9 cellular contexts compared by ENCODE assay signal in the genomic region with DNA sequence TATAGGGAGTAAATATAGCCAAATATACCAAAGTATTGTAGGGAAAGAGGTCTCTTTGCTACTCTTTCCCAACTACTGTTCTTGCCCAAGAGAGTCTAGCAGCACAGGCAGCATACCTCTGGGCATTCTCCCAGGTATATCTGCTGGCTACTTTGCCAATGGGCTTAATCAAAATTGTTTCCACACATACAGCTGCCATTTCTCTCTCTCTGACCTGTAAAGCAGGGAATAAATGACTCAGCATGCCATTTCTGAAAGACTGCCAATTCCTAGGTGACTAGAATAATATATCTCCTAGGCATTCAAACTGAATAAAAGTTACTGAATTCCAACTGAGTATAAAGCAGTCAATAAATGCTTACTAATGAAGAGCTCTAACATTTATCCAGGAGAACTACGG. TPM values are rescaled to one million over a fixed set of nuclear protein-coding genes. Genes with fewer than 3 reads are reported as not detected.
A peak's percentile ranks its signal among the peaks of the same experiment; 100 is the strongest.
DNase-seq lines count a peak whose midpoint lies in the region; ATAC-seq, FAIRE-seq and TF ChIP-seq lines count a peak whose summit lies in the region.
"Had no signal": no experiment of that assay in that cellular context is flagged by ENCODE, and none has a peak within 500 bp of the region (broad histone marks: within the 10 kb centered on the region; RNA-seq: fewer than 3 reads in every experiment).

No MANE protein-coding gene starts in this region.

- no peaks in the 10 kb centered on the region for H3K27me3 Mint-ChIP-seq in activated T-cell treated with anti-CD3 and anti-CD28 coated beads, Interleukin-2, amount 50 U/mL, for 4 hours (ENCODE audit: low read depth)
- H3K27me3 Mint-ChIP-seq in Caco-2 (ENCODE audit: insufficient read depth, unreplicated experiment) = no peaks in the 10 kb centered on the region

- H3K27me3 ChIP-seq in bronchial epithelial cell (ENCODE audit: control insufficient read depth, insufficient read depth, low read length) (no peaks in the 10 kb centered on the region), uterus (no peaks in the 10 kb centered on the region), Caco-2 (replicated peaks; ENCODE audit: control insufficient read depth, insufficient read depth, low read length) (no peaks in the 10 kb centered on the region)

- H3K4me3 ChIP-seq in bronchial epithelial cell (ENCODE audit: low read depth, low read length) (no peak overlapping the region), uterus (no peak overlapping the region), Caco-2 (ENCODE audit: low read depth, low read length) (no peak overlapping the region)

- TF ChIP-seq POLR2A in uterus (IDR thresholded peaks at IDR 0.05) = no peak

- POLR2A ChIA-PET in Caco-2 (lab: Charles Lee) = no interaction called here

- no peak overlapping the region for H3K27ac ChIP-seq in uterus

- in situ Hi-C loops in Caki2 (cut with HindIII; ENCODE audit: low pct_unique_long_range_greater_than_20kb, low sequenced_read_pairs) = no loop called here

- no peaks in the 10 kb centered on the region for H3K9me3 Mint-ChIP-seq in activated T-cell treated with anti-CD3 and anti-CD28 coated beads, Interleukin-2, amount 50 U/mL, for 4 hours
- no peaks in the 10 kb centered on the region for H3K9me3 Mint-ChIP-seq in Caco-2 (ENCODE audit: unreplicated experiment)

- CTCF ChIA-PET in Caco-2 (lab: Charles Lee) = interaction anchor here (0.6 kb wide), 1 partner anchor 1353 kb away, joined by 3 read pairs; no protein-coding TSS in a partner anchor

- no peaks in the 10 kb centered on the region for H3K4me1 ChIP-seq in uterus
- no peaks in the 10 kb centered on the region for H3K4me1 ChIP-seq in Caco-2

- BruUV-seq in Caco-2 (replicated peaks; lab: Mats Ljungman, UMichigan) = no TSS peak

- H3K9me3 ChIP-seq in uterus (no peaks in the 10 kb centered on the region), Caco-2 (no peaks in the 10 kb centered on the region)

- DNase-seq in Caki2 (ENCODE audit: low read depth) (peak; percentile 68), NCI-H1105 (lab: John Stamatoyannopoulos, UW) (peak; percentile 31), bronchial epithelial cell (ENCODE audit: low read depth) (peak; percentile 90), lung microvascular endothelial cell (ENCODE audit: low read depth in 2 of 2) (peak; percentile 76 to 94), uterus (no peak), Caco-2 (no peak), ureter (ENCODE audit: low spot score) (no peak)
- no peak for DNase-seq in activated T-cell treated with anti-CD3 and anti-CD28 coated beads, Interleukin-2, amount 50 U/mL, for 4 hours
- DNase-seq: right cardiac atrium had no signal

- intact Hi-C loops in uterus (cut with DNase I; ENCODE audit: low total_unique reads) (no loop called here), Caco-2 (cut with micrococcal nuclease; ENCODE audit: unreplicated experiment) (no loop called here)

- peaks cover 12% of the 10 kb centered on the region for H3K36me3 Mint-ChIP-seq in activated T-cell treated with anti-CD3 and anti-CD28 coated beads, Interleukin-2, amount 50 U/mL, for 4 hours (ENCODE audit: insufficient read depth)
- H3K36me3 Mint-ChIP-seq in Caco-2 (ENCODE audit: insufficient read depth, unreplicated experiment) = peaks cover 68% of the 10 kb centered on the region

- peaks cover 2% of the 10 kb centered on the region for H3K4me1 Mint-ChIP-seq in activated T-cell treated with anti-CD3 and anti-CD28 coated beads, Interleukin-2, amount 50 U/mL, for 4 hours (ENCODE audit: low read depth)
- H3K4me1 Mint-ChIP-seq in Caco-2 (ENCODE audit: low read depth, unreplicated experiment) = no peaks in the 10 kb centered on the region

- H3K4me3 Mint-ChIP-seq in activated T-cell treated with anti-CD3 and anti-CD28 coated beads, Interleukin-2, amount 50 U/mL, for 4 hours = no peak overlapping the region
- no peak overlapping the region for H3K4me3 Mint-ChIP-seq in Caco-2 (ENCODE audit: unreplicated experiment)

- H3K27ac Mint-ChIP-seq in Caco-2 (ENCODE audit: unreplicated experiment) = no peak overlapping the region

- no peak for FAIRE-seq in bronchial epithelial cell (lab: Jason Lieb, UNC)

- H3K36me3 ChIP-seq in bronchial epithelial cell (ENCODE audit: control insufficient read depth, insufficient read depth, low read length) (peaks cover 9% of the 10 kb centered on the region), uterus (no peaks in the 10 kb centered on the region), Caco-2 (ENCODE audit: control insufficient read depth, insufficient read depth, low read length) (peaks cover 5% of the 10 kb centered on the region)

- TF ChIP-seq CTCF in bronchial epithelial cell (IDR thresholded peaks at IDR 0.05; ENCODE audit: insufficient read depth, low read length, severe bottlenecking) (no peak), uterus (IDR thresholded peaks at IDR 0.05) (no peak), Caco-2 (IDR thresholded peaks at IDR 0.05; ENCODE audit: insufficient read depth in 1 of 2, low read depth in 1 of 2, low read length in 1 of 2, severe bottlenecking in 1 of 2, unreplicated experiment in 1 of 2) (no peak)

- ATAC-seq in activated T-cell treated with anti-CD3 and anti-CD28 coated beads, Interleukin-2, amount 50 U/mL, for 4 hours = no peak

RNA-seq across cellular contexts. Expression of a gene that starts 44.6 kb away (rescaled TPM):
- 29.9 and 40.8 TPM in 2 replicates for total RNA-seq in Caki2 (2014; rRNA removed; shearing (Covaris generic); ENCODE audit: low replicate concordance)
- total RNA-seq in bronchial epithelial cell (88.2 and 93.2 TPM in 2 replicates), lung microvascular endothelial cell (82.1 and 93.7 TPM in 2 replicates), uterus (100 to 1,000 TPM in 2 of 4 donors, 10 to 100 TPM in 2; 38.5 to 115 (median 97.7) TPM), Caco-2 (2022) (250 and 251 TPM in 2 replicates), ureter (71.7 TPM)
- 10 to 100 TPM; 34.6 to 42.3 (median 34.6) TPM for total RNA-seq in activated T-cell treated with anti-CD3 and anti-CD28 coated beads, Interleukin-2, amount 50 U/mL, for 4 hours

Comparison
In these comparisons a context has a peak if more than half of its experiments do, and no peak if none do; other contexts are left out.
1. DNase-seq: peak in Caki2 (single experiment), NCI-H1105 (single experiment), bronchial epithelial cell (single experiment) and lung microvascular endothelial cell (2 of 2); none in activated T-cell treated with anti-CD3 and anti-CD28 coated beads, Interleukin-2, amount 50 U/mL, for 4 hours (single experiment), uterus (0 of 2), Caco-2 (0 of 2) and ureter (single experiment).